ENCODE assay signal across 8 cellular contexts in genomic region chr10:122565766-122566206, GRCh38. TPM values are rescaled to one million over a fixed set of nuclear protein-coding genes. Genes with fewer than 3 reads are reported as not detected.
A peak's percentile ranks its signal among the peaks of the same experiment; 100 is the strongest.
DNase-seq lines count a peak whose midpoint lies in the region; FAIRE-seq and TF ChIP-seq lines count a peak whose summit lies in the region.

No MANE protein-coding gene starts in this region.

- H3K4ac ChIP-seq in H9 (ENCODE audit: low read depth, low read length): no peak overlapping the region

- no peak overlapping the region for H2BK120ac ChIP-seq in H9 (ENCODE audit: low read depth, low read length, poor library complexity, severe bottlenecking)

- no peak overlapping the region for H2BK12ac ChIP-seq in H9 (ENCODE audit: insufficient read length, low read depth, low read length)

- no peaks in the 10 kb centered on the region for H3K79me1 ChIP-seq in H9 (ENCODE audit: insufficient read depth, low read depth, low read length, poor library complexity, severe bottlenecking)

- H3K4me1 ChIP-seq in H9 (ENCODE audit: insufficient read depth, low read length): no peaks in the 10 kb centered on the region

- no peaks in the 10 kb centered on the region for H3K27me3 ChIP-seq in H9 (ENCODE audit: insufficient read depth, low read length)

- H2AFZ ChIP-seq in H9 (ENCODE audit: low read length): no peak overlapping the region

- H3K56ac ChIP-seq in H9 (ENCODE audit: insufficient read length, low read depth, low read length): no peak overlapping the region

- H2AK5ac ChIP-seq in H9 (ENCODE audit: insufficient read length, low read length): no peak overlapping the region

- FAIRE-seq in endometrium (lab: Jason Lieb, UNC): peak; percentile 15

- H3K9ac ChIP-seq in H9 (ENCODE audit: extremely low read depth, insufficient read length, low read length): no peak overlapping the region

- H3K23me2 ChIP-seq in H9 (ENCODE audit: insufficient read length, low read depth, low read length, poor library complexity, severe bottlenecking): no peaks in the 10 kb centered on the region

- DNase-seq in AG09319 (ENCODE audit: extremely low read depth, low read depth): peak; percentile 59
- peak; percentile 71 for DNase-seq in H9
- DNase-seq in NCI-H748 treated with DMSO at 0.1 percent for 48 hours (lab: John Stamatoyannopoulos, UW): peak; percentile 48
- peak; percentile 27 to 63 for DNase-seq in activated CD8-positive, alpha-beta memory T cell treated with anti-CD3 and anti-CD28 coated beads for 1 hour (ENCODE audit: extremely low read depth in 1 of 2, low read depth in 1 of 2)
- DNase-seq in middle frontal gyrus (ENCODE audit: extremely low spot score, low spot score): peak; percentile 90
- peak; percentile 52 to 62 for DNase-seq in stimulated activated CD8-positive, alpha-beta memory T cell treated with anti-CD3 and anti-CD28 coated beads, Interleukin-2, amount 100 ng/mL, for 48 hours (ENCODE audit: low read depth in 2 of 2)
- no peak for DNase-seq in OCI-M2 (lab: John Stamatoyannopoulos, UW; ENCODE audit: unreplicated experiment)

- H3K27me3 Mint-ChIP-seq in H9 (ENCODE audit: low read depth): peaks cover 26% of the 10 kb centered on the region

- no peak overlapping the region for H3K4me3 Mint-ChIP-seq in H9

- H3K79me2 ChIP-seq in H9 (ENCODE audit: insufficient read depth, low read length): no peaks in the 10 kb centered on the region

- H4K91ac ChIP-seq in H9 (ENCODE audit: insufficient read length, low read depth, low read length): no peak overlapping the region

- no peaks in the 10 kb centered on the region for H3K9me3 ChIP-seq in H9 (ENCODE audit: control insufficient read depth, low read depth, low read length)

- no peak overlapping the region for H3K14ac ChIP-seq in H9 (ENCODE audit: insufficient read depth, low read length)

- H3K4me1 Mint-ChIP-seq in H9: peaks cover 8 to 11% of the 10 kb centered on the region in 2 experiments

- H3K23ac ChIP-seq in H9 (ENCODE audit: insufficient read length, low read depth, low read length): no peak overlapping the region

- H4K5ac ChIP-seq in H9 (ENCODE audit: insufficient read length, low read depth, low read length): no peak overlapping the region

- no peak overlapping the region for H2BK20ac ChIP-seq in H9 (ENCODE audit: low read depth, low read length, poor library complexity, severe bottlenecking)

- no peak overlapping the region for H3K27ac Mint-ChIP-seq in H9

- H3T11ph ChIP-seq in H9 (ENCODE audit: low read length): no peak overlapping the region

- no peak overlapping the region for H3K4me2 ChIP-seq in H9 (ENCODE audit: insufficient read depth, insufficient read length, low read length)

- H4K8ac ChIP-seq in H9 (replicated peaks; ENCODE audit: insufficient read length, low read depth, low read length): no peak overlapping the region

- TF ChIP-seq CTCF in AG09319 (IDR thresholded peaks at IDR 0.05; ENCODE audit: low read depth, low read length) (peak; percentile 86), H9 (conservative IDR thresholded peaks at IDR 0.05) (peak; percentile 86)

- peaks cover 0 to 2% (median 0%) of the 10 kb centered on the region in 3 experiments; a peak in 1 of 7 replicates for H3K36me3 Mint-ChIP-seq in H9 (ENCODE audit: insufficient read depth in 1 of 3, low read depth in 3 of 3)

- H4K20me1 ChIP-seq in H9 (ENCODE audit: control insufficient read depth, insufficient read depth, insufficient read length): no peaks in the 10 kb centered on the region

- H3K9me3 Mint-ChIP-seq in H9: no peaks in the 10 kb centered on the region

- no peak overlapping the region for H3K27ac ChIP-seq in H9 (ENCODE audit: insufficient read length, low read depth, low read length)

- H2BK15ac ChIP-seq in H9 (ENCODE audit: low read depth, low read length): no peak overlapping the region

- H3K18ac ChIP-seq in H9 (ENCODE audit: insufficient read length, low read depth, low read length): no peak overlapping the region

- no peak overlapping the region for H2BK5ac ChIP-seq in H9 (ENCODE audit: insufficient read length, low read length)

- no CpG with 5 or more reads among the region's 13 CpGs for WGBS in H9 (ENCODE audit: extremely low coverage, insufficient read length, low lambda C conversion rate)

RNA-seq across cellular contexts. Expression of gene DMBT1, which starts 5.2 kb away (rescaled TPM):
- total RNA-seq in H9 (2021): 0.04 TPM in 1 of 2 replicates, not detected in the other
